In the genomic region with DNA sequence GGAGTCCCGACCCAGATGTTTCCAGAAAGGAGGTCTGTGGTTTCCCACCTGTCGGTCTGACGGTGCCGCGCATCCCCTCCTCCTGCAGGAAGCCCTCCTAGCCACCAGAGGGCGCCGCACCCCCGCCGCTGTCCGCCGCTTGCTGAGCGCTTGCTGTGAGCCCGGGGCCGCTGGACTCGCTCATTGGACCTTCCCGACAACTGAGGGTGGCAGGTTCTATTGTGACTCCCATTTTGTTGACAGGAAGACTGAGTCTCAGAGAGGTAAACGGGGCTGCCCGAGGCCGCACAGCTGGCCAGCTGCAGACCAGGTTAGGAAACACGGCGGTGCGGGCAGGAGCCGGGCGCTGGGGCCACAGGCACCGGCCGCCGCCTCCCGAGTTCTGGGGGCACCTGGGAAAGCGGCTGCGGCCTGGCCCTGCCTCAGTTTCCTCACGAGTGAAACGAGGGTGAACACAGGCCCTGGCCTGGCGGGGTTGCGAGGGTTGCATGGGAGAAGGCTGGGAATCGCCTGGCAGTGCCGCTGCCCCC, we compare ENCODE assay signal across 8 cellular contexts.
A peak's percentile ranks its signal among the peaks of the same experiment; 100 is the strongest.
DNase-seq lines count a peak whose midpoint lies in the region; ATAC-seq, FAIRE-seq and TF ChIP-seq lines count a peak whose summit lies in the region.

No MANE protein-coding gene starts in this region.

- no peak overlapping the region for H3K4me3 ChIP-seq in astrocyte (ENCODE audit: insufficient read depth, low read depth, low read length)

- TF ChIP-seq CTCF in astrocyte (IDR thresholded peaks at IDR 0.05; ENCODE audit: insufficient read depth, low read depth, low read length): peak; percentile 51

- H3K27me3 ChIP-seq in astrocyte (ENCODE audit: insufficient read depth, low read length): no peaks in the 10 kb centered on the region

- no peak overlapping the region for H2AFZ ChIP-seq in astrocyte (ENCODE audit: low read depth, low read length)

- no peak overlapping the region for H3K27ac Mint-ChIP-seq in astrocyte (ENCODE audit: unreplicated experiment)
- no peak overlapping the region for H3K27ac Mint-ChIP-seq in immature natural killer cell

- H3K9me3 Mint-ChIP-seq in astrocyte (ENCODE audit: unreplicated experiment) (no peaks in the 10 kb centered on the region), immature natural killer cell (no peaks in the 10 kb centered on the region)

- no peaks in the 10 kb centered on the region for H3K36me3 ChIP-seq in astrocyte (ENCODE audit: insufficient read depth, low read length)

- H3K4me1 Mint-ChIP-seq in astrocyte (ENCODE audit: low read depth, unreplicated experiment): peaks cover 12% of the 10 kb centered on the region
- H3K4me1 Mint-ChIP-seq in immature natural killer cell: peaks cover 15 to 17% of the 10 kb centered on the region in 2 donors

- H3K79me2 ChIP-seq in astrocyte (ENCODE audit: insufficient read depth, low read length): peaks cover 2% of the 10 kb centered on the region

- peak overlapping the region; percentile 55 for H3K4me2 ChIP-seq in astrocyte (ENCODE audit: low read length)

- H4K20me1 ChIP-seq in astrocyte (ENCODE audit: insufficient read depth, low read length): peaks cover 86% of the 10 kb centered on the region

- peaks cover 33% of the 10 kb centered on the region for H3K4me1 ChIP-seq in astrocyte (ENCODE audit: insufficient read depth, low read length)

- H3K27ac ChIP-seq in astrocyte (ENCODE audit: low read depth, low read length): no peak overlapping the region

- H3K9me3 ChIP-seq in astrocyte (ENCODE audit: insufficient read depth, low read depth, low read length): no peaks in the 10 kb centered on the region

- H3K36me3 Mint-ChIP-seq in astrocyte (ENCODE audit: low read depth, unreplicated experiment) (no peaks in the 10 kb centered on the region), immature natural killer cell (no peaks in the 10 kb centered on the region)

- H3K27me3 Mint-ChIP-seq in astrocyte (ENCODE audit: low read depth, unreplicated experiment) (peaks cover 12% of the 10 kb centered on the region), immature natural killer cell (ENCODE audit: low read depth in 3 of 3) (peaks cover 0 to 10% (median 8%) of the 10 kb centered on the region in 3 donors)

- H3K4me3 Mint-ChIP-seq in astrocyte (ENCODE audit: unreplicated experiment) (no peak overlapping the region), immature natural killer cell (peak overlapping the region; percentile 43 to 78 (median 61))

- ATAC-seq in HG02885 (IDR thresholded peaks at IDR 0.05; ENCODE audit: poor library complexity, unreplicated experiment) (peak; percentile 53), HG03139 (IDR thresholded peaks at IDR 0.05; ENCODE audit: unreplicated experiment) (no peak), GM18511 (IDR thresholded peaks at IDR 0.05; ENCODE audit: unreplicated experiment) (no peak)

- peak; percentile 97 for DNase-seq in 8988T
- DNase-seq in T-helper 9 cell: peak; percentile 64
- DNase-seq in astrocyte (ENCODE audit: low read depth): no peak
- peak; percentile 55 to 66 (median 63) for DNase-seq in immature natural killer cell
- peak; percentile 78 for DNase-seq in stimulated activated CD4-positive, alpha-beta T cell treated with anti-CD3 and anti-CD28 coated beads, Interleukin-4, amount 100 ng/mL, for 1 hour

- no peak overlapping the region for H3K9ac ChIP-seq in astrocyte (ENCODE audit: low read length)

- no peak for FAIRE-seq in astrocyte (lab: Jason Lieb, UNC)
